In genomic region chr5:52692618-52693017, GRCh38 we compare ENCODE assay signal across 11 cellular contexts.
"Had no signal": no experiment of that assay in that cellular context is flagged by ENCODE, and none has a peak within 500 bp of the region (broad histone marks: within the 10 kb centered on the region; RNA-seq: fewer than 3 reads in every experiment).

No MANE protein-coding gene starts in this region.

- H3K36me3 ChIP-seq: ascending aorta, esophagus muscularis mucosa, suprapubic skin, transverse colon had no signal

- H3K9me3 Mint-ChIP-seq: activated T-helper 2 cell treated with anti-CD3 and anti-CD28 coated beads, Interferon-gamma antibody, Interleukin-2, Interleukin-4, amounts not matched to agents 10 μg/mL and 5 μg/mL and 100 μg/mL, durations not matched to agents 14 hours and 24 hours and 36 hours; nephron progenitor cell; stimulated activated naive CD8-positive, alpha-beta T cell treated with anti-CD3 and anti-CD28 coated beads, Interleukin-15, Interleukin-2, amounts not matched to agents 100 ng/mL and 50 ng/mL, for 24 hours; T-helper 2 cell treated with Interferon-gamma antibody and Interleukin-4, amounts not matched to agents 5 μg/mL and 100 μg/mL, for 36 hours had no signal

- H3K27ac Mint-ChIP-seq: activated CD4-positive, alpha-beta memory T cell treated with anti-CD3 and anti-CD28 coated beads for 36 hours; activated naive CD4-positive, alpha-beta T cell treated with anti-CD3 and anti-CD28 coated beads for 36 hours; activated T-helper 2 cell treated with anti-CD3 and anti-CD28 coated beads, Interferon-gamma antibody, Interleukin-2, Interleukin-4, amounts not matched to agents 10 μg/mL and 5 μg/mL and 100 μg/mL, durations not matched to agents 14 hours and 24 hours and 36 hours; nephron progenitor cell; stimulated activated naive CD8-positive, alpha-beta T cell treated with anti-CD3 and anti-CD28 coated beads, Interleukin-15, Interleukin-2, amounts not matched to agents 100 ng/mL and 50 ng/mL, for 24 hours; T-helper 2 cell treated with Interferon-gamma antibody and Interleukin-4, amounts not matched to agents 5 μg/mL and 100 μg/mL, for 36 hours had no signal

- H3K4me3 ChIP-seq: ascending aorta, esophagus muscularis mucosa, suprapubic skin, transverse colon had no signal

- H3K4me3 Mint-ChIP-seq: activated CD4-positive, alpha-beta memory T cell treated with anti-CD3 and anti-CD28 coated beads for 36 hours; activated naive CD4-positive, alpha-beta T cell treated with anti-CD3 and anti-CD28 coated beads for 36 hours; nephron progenitor cell; stimulated activated naive CD8-positive, alpha-beta T cell treated with anti-CD3 and anti-CD28 coated beads, Interleukin-15, Interleukin-2, amounts not matched to agents 100 ng/mL and 50 ng/mL, for 24 hours; T-helper 2 cell treated with Interferon-gamma antibody and Interleukin-4, amounts not matched to agents 5 μg/mL and 100 μg/mL, for 36 hours had no signal

- H3K27me3 ChIP-seq: ascending aorta, esophagus muscularis mucosa, suprapubic skin, transverse colon had no signal

- H3K4me1 ChIP-seq: suprapubic skin, transverse colon had no signal

- H3K27me3 Mint-ChIP-seq: activated CD4-positive, alpha-beta memory T cell treated with anti-CD3 and anti-CD28 coated beads for 36 hours; stimulated activated naive CD8-positive, alpha-beta T cell treated with anti-CD3 and anti-CD28 coated beads, Interleukin-15, Interleukin-2, amounts not matched to agents 100 ng/mL and 50 ng/mL, for 24 hours had no signal

- H3K9me3 ChIP-seq: ascending aorta, esophagus muscularis mucosa, suprapubic skin, transverse colon had no signal

- H3K36me3 Mint-ChIP-seq: activated CD4-positive, alpha-beta memory T cell treated with anti-CD3 and anti-CD28 coated beads for 36 hours had no signal

- H3K27ac ChIP-seq: ascending aorta, esophagus muscularis mucosa, suprapubic skin, transverse colon had no signal

- DNase-seq: nephron progenitor cell, retina had no signal
